7 cellular contexts compared by ENCODE assay signal in the genomic region with DNA sequence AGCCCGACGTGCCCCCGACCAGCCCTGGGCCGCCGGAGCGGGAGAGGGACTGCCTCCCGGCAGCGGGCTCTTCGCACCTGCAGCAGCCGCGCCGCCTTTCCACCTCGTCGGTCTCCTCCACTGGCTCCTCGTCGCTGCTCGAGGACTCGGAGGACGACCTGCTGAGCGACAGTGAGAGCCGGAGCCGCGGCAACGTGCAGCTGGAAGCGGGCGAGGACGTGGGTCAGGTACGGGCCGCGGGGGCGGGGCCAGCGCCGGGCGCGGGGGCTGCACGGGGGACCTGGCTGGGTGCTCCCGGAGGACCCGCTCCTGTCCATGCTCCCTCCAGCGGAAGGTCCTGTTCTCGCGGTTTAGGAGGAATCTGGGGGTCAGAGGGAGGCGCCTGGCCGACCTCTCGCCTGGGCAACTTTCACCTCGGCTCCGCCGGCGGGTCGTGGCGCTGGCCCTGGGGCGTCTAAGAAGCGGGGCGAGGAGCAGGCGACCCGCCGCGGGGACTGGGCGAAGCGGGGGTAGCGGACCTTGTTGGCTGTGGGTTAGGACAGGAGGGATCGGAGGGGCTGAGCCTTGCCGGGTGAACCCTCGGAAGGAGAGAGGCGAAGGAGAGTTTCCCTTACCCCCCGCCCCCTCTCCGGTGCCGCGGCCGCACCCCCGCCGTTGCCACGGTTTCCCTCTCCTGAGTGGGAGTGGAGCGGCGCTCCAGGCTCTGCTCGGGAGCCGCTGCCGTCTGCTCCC. TPM values are rescaled to one million over a fixed set of nuclear protein-coding genes. Genes with fewer than 3 reads are reported as not detected.
DNase-seq lines count a peak whose midpoint lies in the region; ATAC-seq, FAIRE-seq and TF ChIP-seq lines count a peak whose summit lies in the region.

No MANE protein-coding gene starts in this region.

- H3K9me2 ChIP-seq in HCT116 (ENCODE audit: insufficient read depth), result no peaks in the 10 kb centered on the region

- H3K4me1 Mint-ChIP-seq in activated naive CD4-positive, alpha-beta T cell treated with anti-CD3 and anti-CD28 coated beads, Interleukin-2, amount 50 U/mL, for 24 hours, result peaks cover 14% of the 10 kb centered on the region
- H3K4me1 Mint-ChIP-seq in immature natural killer cell, result peaks cover 7 to 9% of the 10 kb centered on the region in 2 donors

- H3K4me3 ChIP-seq in HCT116 (replicated peaks in 1 of 2; ENCODE audit: low read depth in 1 of 2, low read length in 2 of 2) (peak overlapping the region; percentile 38 to 63), NB4 (ENCODE audit: low read depth, low read length) (peak overlapping the region; percentile 11)

- POLR2A ChIA-PET in HCT116 (lab: Charles Lee), result no interaction called here

- DNase-seq in GM12891 (ENCODE audit: insufficient read length, low spot score) (peak; percentile 60), HCT116 (ENCODE audit: low read depth, low spot score) (no peak), NB4 (ENCODE audit: low read depth) (peak; percentile 64), immature natural killer cell (no peak), NCI-H187 (lab: John Stamatoyannopoulos, UW) (no peak)
- DNase-seq in stimulated activated CD4-positive, alpha-beta T cell treated with anti-CD3 and anti-CD28 coated beads, Interleukin-4, amount 100 ng/mL, for 4 hours, result peak; percentile 23 to 36

- no peak overlapping the region for H3K27ac Mint-ChIP-seq in activated naive CD4-positive, alpha-beta T cell treated with anti-CD3 and anti-CD28 coated beads, Interleukin-2, amount 50 U/mL, for 24 hours
- H3K27ac Mint-ChIP-seq in immature natural killer cell, result no peak overlapping the region

- H3K79me2 ChIP-seq in HCT116 (ENCODE audit: insufficient read depth, low read length), result no peaks in the 10 kb centered on the region

- peaks cover 37 to 52% of the 10 kb centered on the region in 2 experiments for H3K4me1 ChIP-seq in HCT116 (ENCODE audit: control insufficient read depth in 1 of 2, insufficient read depth in 2 of 2, low read length in 2 of 2)

- H2AFZ ChIP-seq in HCT116 (ENCODE audit: low read depth, low read length, poor library complexity, severe bottlenecking), result no peak overlapping the region

- H3K27me3 ChIP-seq in HCT116 (ENCODE audit: insufficient read depth, low read length), result no peaks in the 10 kb centered on the region

- intact Hi-C loops in HCT116 (cut with micrococcal nuclease), result no loop called here

- CTCF ChIA-PET in HCT116 (lab: Charles Lee), result no interaction called here

- RAD21 ChIA-PET in HCT116 (lab: Charles Lee; ENCODE audit: low non-redundant PET in 1 of 2, low total read pairs in 2 of 2, uncharacterized antibody in 2 of 2, unreplicated experiment in 2 of 2), result interaction anchor here in 1 of 2 experiments (0.6 kb wide), 1 partner anchor 564 kb away, joined by 3 read pairs; no protein-coding TSS in a partner anchor

- no peak overlapping the region; the same call in 1 of the 2 replicates for H3K27ac ChIP-seq in HCT116 (ENCODE audit: low read depth, low read length)

- peaks cover 22% of the 10 kb centered on the region for H3K27me3 Mint-ChIP-seq in activated naive CD4-positive, alpha-beta T cell treated with anti-CD3 and anti-CD28 coated beads, Interleukin-2, amount 50 U/mL, for 24 hours
- H3K27me3 Mint-ChIP-seq in immature natural killer cell (ENCODE audit: low read depth in 3 of 3), result peaks cover 18 to 28% (median 23%) of the 10 kb centered on the region in 3 donors

- H3K9me3 Mint-ChIP-seq in activated naive CD4-positive, alpha-beta T cell treated with anti-CD3 and anti-CD28 coated beads, Interleukin-2, amount 50 U/mL, for 24 hours, result no peaks in the 10 kb centered on the region
- H3K9me3 Mint-ChIP-seq in immature natural killer cell, result peaks cover 0 to 2% (median 0%) of the 10 kb centered on the region in 6 donors

- peak; percentile 65 for FAIRE-seq in GM12891 (lab: Jason Lieb, UNC)

- no peaks in the 10 kb centered on the region for H3K36me3 Mint-ChIP-seq in activated naive CD4-positive, alpha-beta T cell treated with anti-CD3 and anti-CD28 coated beads, Interleukin-2, amount 50 U/mL, for 24 hours
- H3K36me3 Mint-ChIP-seq in immature natural killer cell, result peaks cover 0 to 4% (median 0%) of the 10 kb centered on the region in 3 donors

- peak overlapping the region; percentile 91 for H3K4me2 ChIP-seq in HCT116 (ENCODE audit: low read length)

- no TSS peak for BruUV-seq in HCT116 (replicated peaks; lab: Mats Ljungman, UMichigan)

- no peak for TF ChIP-seq POLR2A in GM12891 (IDR thresholded peaks at IDR 0.05; ENCODE audit: low read depth, low read length)
- no peak for TF ChIP-seq POLR2A in HCT116 (IDR thresholded peaks at IDR 0.05; ENCODE audit: borderline replicate concordance, extremely low read depth, insufficient read depth, insufficient read length)
- TF ChIP-seq POLR2A in NB4 (IDR thresholded peaks at IDR 0.05; ENCODE audit: extremely low read depth, insufficient read length), result no peak

- no peaks in the 10 kb centered on the region for H3K9me3 ChIP-seq in HCT116 (ENCODE audit: control insufficient read depth in 1 of 2, insufficient read depth in 1 of 2, low read depth in 1 of 2, low read length in 2 of 2)

- H3K9ac ChIP-seq in HCT116 (ENCODE audit: low read length), result peak overlapping the region; percentile 38; the same call in 1 of the 2 replicates

- peak; percentile 29 for ATAC-seq in HCT116

- TF ChIP-seq RAD21 in HCT116 (IDR thresholded peaks at IDR 0.05; ENCODE audit: low read depth), result no peak

- TF ChIP-seq CTCF in HCT116 (IDR thresholded peaks at IDR 0.05 in 2 of 3, conservative IDR thresholded peaks at IDR 0.05 in 1 of 3; ENCODE audit: borderline replicate concordance in 1 of 3, insufficient read depth in 1 of 3, low read depth in 2 of 3, low read length in 2 of 3) (no peak), NB4 (IDR thresholded peaks at IDR 0.05; ENCODE audit: low read depth, low read length) (no peak)

- no peaks in the 10 kb centered on the region for H4K20me1 ChIP-seq in HCT116 (ENCODE audit: insufficient read depth)

- H3K36me3 ChIP-seq in HCT116 (ENCODE audit: control insufficient read depth in 1 of 2, insufficient read depth in 2 of 2, low read length in 2 of 2), result no peaks in the 10 kb centered on the region

- H3K4me3 Mint-ChIP-seq in activated naive CD4-positive, alpha-beta T cell treated with anti-CD3 and anti-CD28 coated beads, Interleukin-2, amount 50 U/mL, for 24 hours, result peak overlapping the region; percentile 69
- H3K4me3 Mint-ChIP-seq in immature natural killer cell, result peak overlapping the region; percentile 70 to 80 (median 75)

TF ChIP-seq in GM12891, 5 proteins besides CTCF, POLR2A, EP300 and RAD21:
- TF ChIP-seq TAF1 (IDR thresholded peaks at IDR 0.05; ENCODE audit: low read depth, low read length), result no peak
- TF ChIP-seq SPI1 (IDR thresholded peaks at IDR 0.05; ENCODE audit: low read depth, low read length), result no peak
- TF ChIP-seq POLR2AphosphoS5 (IDR thresholded peaks at IDR 0.05; ENCODE audit: low read depth, low read length), result no peak
- no peak for TF ChIP-seq POU2F2 (IDR thresholded peaks at IDR 0.05; ENCODE audit: low read depth, low read length)
- TF ChIP-seq PAX5 (IDR thresholded peaks at IDR 0.05; ENCODE audit: insufficient read depth, low read length, severe bottlenecking), result no peak

TF ChIP-seq in HCT116, 20 proteins besides CTCF, POLR2A, EP300 and RAD21:
- TF ChIP-seq, protein P1, sequence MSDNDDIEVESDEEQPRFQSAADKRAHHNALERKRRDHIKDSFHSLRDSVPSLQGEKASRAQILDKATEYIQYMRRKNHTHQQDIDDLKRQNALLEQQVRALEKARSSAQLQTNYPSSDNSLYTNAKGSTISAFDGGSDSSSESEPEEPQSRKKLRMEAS (IDR thresholded peaks at IDR 0.05), result peak; percentile 80
- no peak for TF ChIP-seq CBX3 (IDR thresholded peaks at IDR 0.05; ENCODE audit: low read depth)

RNA-seq across cellular contexts. Expression of a gene that starts 0.7 kb away (rescaled TPM):
- polyA plus RNA-seq in GM12891 (2012; ENCODE audit: low read depth, missing spikeins), result 0.60 TPM
- total RNA-seq in HCT116 (2021; ENCODE audit: unreplicated experiment), result 10.8 TPM
- 12.5 and 17.8 TPM in 2 replicates for polyA plus RNA-seq in HCT116 (2012)
- not detected for polyA plus RNA-seq in immature natural killer cell

RNA-seq across cellular contexts. Expression of a gene that starts 19.3 kb away (rescaled TPM):
- polyA plus RNA-seq in GM12891 (2012; ENCODE audit: low read depth, missing spikeins), result 0.06 TPM
- total RNA-seq in HCT116 (2021; ENCODE audit: unreplicated experiment), result 9.2 TPM
- 7.0 and 7.5 TPM in 2 replicates for polyA plus RNA-seq in HCT116 (2012)
- under 1 TPM in 1 of 3 donors, not detected in 2; 0.48 TPM for polyA plus RNA-seq in immature natural killer cell

RNA-seq across cellular contexts. Expression of a gene that starts 49.7 kb away (rescaled TPM):
- 16.9 TPM for polyA plus RNA-seq in GM12891 (2012; ENCODE audit: low read depth, missing spikeins)
- 46.4 TPM for total RNA-seq in HCT116 (2021; ENCODE audit: unreplicated experiment)
- 25.4 and 26.3 TPM in 2 replicates for polyA plus RNA-seq in HCT116 (2012)
- 10 to 100 TPM in 1 of 3 donors, 1 to 10 TPM in 2; 3.7 to 15.0 (median 4.9) TPM for polyA plus RNA-seq in immature natural killer cell

Comparison
In these comparisons a context has a peak if more than half of its experiments do, and no peak if none do; other contexts are left out.
1. DNase-seq: peak in GM12891 (single experiment), NB4 (single experiment) and stimulated activated CD4-positive, alpha-beta T cell treated with anti-CD3 and anti-CD28 coated beads, Interleukin-4, amount 100 ng/mL, for 4 hours (2 of 2); none in HCT116 (single experiment), immature natural killer cell (0 of 3) and NCI-H187 (0 of 2).